ENCODE assay signal across 8 cellular contexts in genomic region chr17:68435876-68436842, GRCh38. TPM values are rescaled to one million over a fixed set of nuclear protein-coding genes. Genes with fewer than 3 reads are reported as not detected.
A peak's percentile ranks its signal among the peaks of the same experiment; 100 is the strongest.
DNase-seq lines count a peak whose midpoint lies in the region; ATAC-seq and TF ChIP-seq lines count a peak whose summit lies in the region.

No MANE protein-coding gene starts in this region.

- TF ChIP-seq CTCF in CD4-positive, alpha-beta T cell (IDR thresholded peaks at IDR 0.05) = peak; percentile 89
- TF ChIP-seq CTCF in psoas muscle (IDR thresholded peaks at IDR 0.05) = peak; percentile 90

- no peaks in the 10 kb centered on the region for H3K9me3 Mint-ChIP-seq in CD4-positive, alpha-beta T cell
- no peaks in the 10 kb centered on the region for H3K9me3 Mint-ChIP-seq in activated naive CD4-positive, alpha-beta T cell treated with anti-CD3 and anti-CD28 coated beads, Interleukin-2, amount 50 U/mL, for 24 hours

- H3K4me1 ChIP-seq in psoas muscle = peaks cover 47% of the 10 kb centered on the region
- no peaks in the 10 kb centered on the region for H3K4me1 ChIP-seq in aorta (ENCODE audit: control insufficient read depth in 1 of 2, insufficient read depth in 2 of 2, low read length in 2 of 2)

- peak overlapping the region; percentile 8 for H3K4me3 Mint-ChIP-seq in CD4-positive, alpha-beta T cell
- peak overlapping the region; percentile 62 for H3K4me3 Mint-ChIP-seq in activated naive CD4-positive, alpha-beta T cell treated with anti-CD3 and anti-CD28 coated beads, Interleukin-2, amount 50 U/mL, for 24 hours

- H3K36me3 ChIP-seq in psoas muscle (ENCODE audit: insufficient read depth in 1 of 2, low read depth in 1 of 2) (peaks cover 8 to 57% of the 10 kb centered on the region in 2 donors), aorta (ENCODE audit: control insufficient read depth in 1 of 2, insufficient read depth in 2 of 2, low read length in 1 of 2) (peaks cover 12 to 18% of the 10 kb centered on the region in 2 donors)

- H3K4me3 ChIP-seq in psoas muscle (peak overlapping the region; percentile 7), aorta (ENCODE audit: low read length in 2 of 2) (no peak overlapping the region)

- WGBS in psoas muscle, 3 donors = 39 to 49% (median 44%) methylated on average over 20 of the region's 20 CpGs
- WGBS in aorta, 2 donors = 68 to 70% methylated on average over 20 of the region's 20 CpGs

- H3K27me3 Mint-ChIP-seq in CD4-positive, alpha-beta T cell = no peaks in the 10 kb centered on the region
- H3K27me3 Mint-ChIP-seq in activated naive CD4-positive, alpha-beta T cell treated with anti-CD3 and anti-CD28 coated beads, Interleukin-2, amount 50 U/mL, for 24 hours = no peaks in the 10 kb centered on the region

- H3K36me3 Mint-ChIP-seq in CD4-positive, alpha-beta T cell (ENCODE audit: low read depth) = no peaks in the 10 kb centered on the region
- peaks cover 1% of the 10 kb centered on the region for H3K36me3 Mint-ChIP-seq in activated naive CD4-positive, alpha-beta T cell treated with anti-CD3 and anti-CD28 coated beads, Interleukin-2, amount 50 U/mL, for 24 hours

- ATAC-seq in CD4-positive, alpha-beta T cell (ENCODE audit: poor library complexity) = peak; percentile 80
- peak; percentile 42 for ATAC-seq in GM21576 (IDR thresholded peaks at IDR 0.05; ENCODE audit: unreplicated experiment)
- ATAC-seq in Right ventricle myocardium superior (ENCODE audit: poor library complexity) = peak; percentile 74
- ATAC-seq in psoas muscle = peak; percentile 81 to 85 (median 83)
- ATAC-seq in aorta (ENCODE audit: low FRiP score) = peak; percentile 88

- no peak overlapping the region for H3K27ac ChIP-seq in CD4-positive, alpha-beta T cell (ENCODE audit: low read depth, low read length)
- H3K27ac ChIP-seq in psoas muscle (peak overlapping the region; percentile 87), aorta (ENCODE audit: low read depth in 1 of 2, low read length in 2 of 2) (no peak overlapping the region)

- CTCF ChIA-PET in CD4-positive, alpha-beta T cell (lab: Charles Lee) = interaction anchor here (0.6 to 3.0 kb wide), 28 partner anchors 13 to 891 kb away, joined by 3 to 28 read pairs (median 3); partner anchors contain the start of genes AMZ2, ARSG, SLC16A6 and WIPI1

- peak overlapping the region; percentile 95 for H3K27ac Mint-ChIP-seq in CD4-positive, alpha-beta T cell
- H3K27ac Mint-ChIP-seq in activated naive CD4-positive, alpha-beta T cell treated with anti-CD3 and anti-CD28 coated beads, Interleukin-2, amount 50 U/mL, for 24 hours = peak overlapping the region; percentile 9

- H3K9me3 ChIP-seq in CD4-positive, alpha-beta T cell (ENCODE audit: control insufficient read depth, low read length) = no peaks in the 10 kb centered on the region
- H3K9me3 ChIP-seq in psoas muscle = no peaks in the 10 kb centered on the region
- H3K9me3 ChIP-seq in aorta (ENCODE audit: control insufficient read depth, low read length) = no peaks in the 10 kb centered on the region

- intact Hi-C loops in CD4-positive, alpha-beta T cell (cut with DNase I, micrococcal nuclease) = loop anchor here (1.0 to 5.0 kb wide), 9 partner anchors 21 to 379 kb away; partner anchors contain the start of genes ARSG (in 1 of the 2) and SLC16A6 (in 1 of the 2)
- intact Hi-C loops in Right ventricle myocardium superior (cut with DNase I) = loop anchor here (10.0 kb wide), 1 partner anchor 171 kb away; no protein-coding TSS in a partner anchor
- intact Hi-C loops in psoas muscle (cut with DNase I) = loop anchor here (2.0 to 10.0 kb wide), 3 partner anchors 27 to 173 kb away; no protein-coding TSS in a partner anchor
- intact Hi-C loops in aorta (cut with DNase I) = loop anchor here (5.0 kb wide), 2 partner anchors 174 to 189 kb away; partner anchors contain the start of gene AMZ2 (in 1 of the 2)

- DNase-seq in CD4-positive, alpha-beta T cell = peak; percentile 74 to 84 (median 80)
- DNase-seq in NCI-H128 (lab: John Stamatoyannopoulos, UW; ENCODE audit: unreplicated experiment) = peak; percentile 59
- peak; percentile 68 for DNase-seq in SKM-1 treated with dmso at 0.1 percent for 144 hours (lab: John Stamatoyannopoulos, UW; ENCODE audit: unreplicated experiment)
- peak; percentile 76 for DNase-seq in Right ventricle myocardium superior
- DNase-seq in psoas muscle = peak; percentile 79 to 87
- peak; percentile 82 to 85 for DNase-seq in aorta

- H3K4me1 Mint-ChIP-seq in CD4-positive, alpha-beta T cell (ENCODE audit: low read depth) = peaks cover 61% of the 10 kb centered on the region
- H3K4me1 Mint-ChIP-seq in activated naive CD4-positive, alpha-beta T cell treated with anti-CD3 and anti-CD28 coated beads, Interleukin-2, amount 50 U/mL, for 24 hours = peaks cover 65% of the 10 kb centered on the region

- POLR2A ChIA-PET in CD4-positive, alpha-beta T cell (lab: Charles Lee) = interaction anchor here (1.2 to 3.3 kb wide), 8 partner anchors 22 to 255 kb away, joined by 3 to 24 read pairs (median 9); partner anchors contain the start of genes AMZ2, ARSG, SLC16A6 and WIPI1

- no peaks in the 10 kb centered on the region for H3K27me3 ChIP-seq in CD4-positive, alpha-beta T cell (ENCODE audit: control insufficient read depth, insufficient read depth, low read length)
- H3K27me3 ChIP-seq in psoas muscle (ENCODE audit: insufficient read depth in 3 of 3, low read length in 2 of 3) (no peaks in the 10 kb centered on the region), aorta (ENCODE audit: control insufficient read depth in 1 of 2, insufficient read depth in 2 of 2, low read length in 1 of 2) (no peaks in the 10 kb centered on the region)

RNA-seq across cellular contexts. Expression of gene WIPI1, which starts 21.1 kb away (rescaled TPM):
- 1 to 10 TPM; 2.0 to 2.6 TPM for total RNA-seq in CD4-positive, alpha-beta T cell
- 63.7 TPM for total RNA-seq in Right ventricle myocardium superior
- total RNA-seq in psoas muscle = 100 to 1,000 TPM in 2 of 4 donors, 10 to 100 TPM in 2; 80.3 to 197 (median 117) TPM
- 100 to 1,000 TPM; 128 to 152 (median 136) TPM for polyA plus RNA-seq in psoas muscle
- total RNA-seq in aorta = 10 to 100 TPM; 46.0 to 53.1 TPM
- 10 to 100 TPM; 18.5 to 30.4 TPM for polyA plus RNA-seq in aorta

Comparison
In these comparisons a context has a peak if more than half of its experiments do, and no peak if none do; other contexts are left out.
1. RNA of gene WIPI1, which starts 21.1 kb away (total RNA-seq): 80.3 to 197 TPM in psoas muscle, 63.7 TPM in Right ventricle myocardium superior (single experiment) and 46.0 to 53.1 TPM in aorta; 2.0 to 2.6 TPM in CD4-positive, alpha-beta T cell; every median in the first group is over 10 times any median in the second.
2. Peak in every context shown above with its lines, with median percentiles within 50 percentile points of each other: ATAC-seq and DNase-seq.